In genomic region chr3:149020839-149021252, GRCh38 we compare ENCODE assay signal across 1 cellular context.
A peak's percentile ranks its signal among the peaks of the same experiment; 100 is the strongest.
TF ChIP-seq lines count a peak whose summit lies in the region.

No MANE protein-coding gene starts in this region.

TF ChIP-seq in HEK293, 187 proteins besides CTCF, POLR2A, EP300 and RAD21 (continued from another document):
- TF ChIP-seq ZNF18 (tag by site-specific recombination; IDR thresholded peaks at IDR 0.05) (no peak), EGR2 (tag by site-specific recombination; IDR thresholded peaks at IDR 0.05; ENCODE audit: low read depth) (peak; percentile 49; the same call in 1 of the 2 replicates), ZFHX2 (tag by site-specific recombination; conservative IDR thresholded peaks at IDR 0.05) (peak; percentile 30), ZNF221 (tag by site-specific recombination; IDR thresholded peaks at IDR 0.05; ENCODE audit: borderline replicate concordance) (no peak), ZNF514 (tag by site-specific recombination; IDR thresholded peaks at IDR 0.05) (no peak), SALL2 (tag by site-specific recombination; IDR thresholded peaks at IDR 0.05; ENCODE audit: borderline replicate concordance) (no peak), ZNF169 (tag by site-specific recombination; IDR thresholded peaks at IDR 0.05) (no peak), ZBTB6 (tag by site-specific recombination; IDR thresholded peaks at IDR 0.05) (no peak)
